In the genomic region with DNA sequence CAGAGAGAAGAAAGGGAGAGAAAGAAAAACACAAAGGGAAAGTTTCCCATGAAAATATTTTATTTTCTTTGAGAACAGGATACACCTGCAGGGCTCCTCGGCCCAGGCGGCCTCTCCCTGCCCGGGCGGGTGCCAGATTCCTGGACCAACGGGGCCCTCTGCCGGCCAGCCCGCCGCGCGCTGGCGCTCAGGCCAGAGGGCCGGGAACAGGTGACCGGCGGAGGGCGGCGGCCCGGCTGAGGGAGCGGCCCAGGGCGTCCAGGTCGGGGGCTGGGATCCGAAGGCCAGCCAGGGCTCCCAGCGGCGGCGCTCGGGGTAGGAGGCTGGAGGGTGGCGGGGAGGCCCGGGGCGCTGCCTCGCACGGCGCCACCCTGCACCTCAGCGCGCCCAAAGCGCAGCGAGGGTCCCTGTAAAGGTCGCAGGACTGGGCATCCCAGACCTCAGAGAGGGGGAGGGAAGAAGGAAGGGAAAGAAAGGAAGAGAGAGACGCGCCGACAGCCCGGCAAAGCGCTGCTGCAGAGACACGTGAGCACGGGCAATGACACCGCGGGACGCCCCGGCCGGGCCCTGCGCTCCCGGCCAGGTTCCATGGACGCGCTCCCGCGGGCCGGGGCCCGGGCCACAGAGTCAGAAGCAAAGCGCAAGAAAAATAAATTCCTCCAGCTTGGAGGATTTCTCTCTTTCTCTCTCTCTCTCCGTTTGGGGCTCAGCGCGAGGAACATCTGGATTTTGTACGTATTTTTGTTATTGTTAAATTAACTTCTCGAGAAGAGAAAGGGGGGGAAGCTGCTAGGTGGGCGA, we compare ENCODE assay signal across 8 cellular contexts. TPM values are rescaled to one million over a fixed set of nuclear protein-coding genes. Genes with fewer than 3 reads are reported as not detected.
DNase-seq lines count a peak whose midpoint lies in the region; ATAC-seq and TF ChIP-seq lines count a peak whose summit lies in the region.

No MANE protein-coding gene starts in this region.

- peak; percentile 90 for DNase-seq in AG08396 (ENCODE audit: low spot score)
- peak; percentile 41 for DNase-seq in SK-N-DZ (ENCODE audit: low spot score)
- DNase-seq in anterior cingulate cortex (lab: John Stamatoyannopoulos, UW): peak in 46 of 58 donors; percentile 3 to 74 (median 34)
- peak; percentile 78 for DNase-seq in left ventricle myocardium inferior
- DNase-seq in posterior vena cava (ENCODE audit: low spot score): peak; percentile 90

- H3K9ac ChIP-seq in HUES64 (ENCODE audit: low read depth, low read length): peak overlapping the region; percentile 62

- H3K27me3 ChIP-seq in HUES64 (ENCODE audit: insufficient read depth, low read length): peaks cover 26% of the 10 kb centered on the region
- H3K27me3 ChIP-seq in left ventricle myocardium inferior (ENCODE audit: low read depth): peaks cover 6% of the 10 kb centered on the region

- peak; percentile 87 for TF ChIP-seq CTCF in left ventricle myocardium inferior (IDR thresholded peaks at IDR 0.05; ENCODE audit: borderline replicate concordance)

- intact Hi-C loops in left ventricle myocardium inferior (cut with micrococcal nuclease) (loop anchor here (5.0 kb wide), 1 partner anchor 185 kb away; no protein-coding TSS in a partner anchor), posterior vena cava (cut with DNase I) (loop anchor here (2.0 to 10.0 kb wide), 4 partner anchors 182 to 472 kb away; no protein-coding TSS in a partner anchor)

- H3K4me1 ChIP-seq in HUES64 (ENCODE audit: insufficient read depth, low read length): peaks cover 3% of the 10 kb centered on the region; the same call in 1 of the 2 replicates
- peaks cover 68% of the 10 kb centered on the region for H3K4me1 ChIP-seq in left ventricle myocardium inferior

- ATAC-seq in GM18868 (IDR thresholded peaks at IDR 0.05; ENCODE audit: unreplicated experiment) (peak; percentile 58), HG02840 (IDR thresholded peaks at IDR 0.05; ENCODE audit: low FRiP score, unreplicated experiment) (no peak)

- no peaks in the 10 kb centered on the region for H3K9me3 ChIP-seq in HUES64 (ENCODE audit: insufficient read depth, low read depth, low read length)
- no peaks in the 10 kb centered on the region for H3K9me3 ChIP-seq in left ventricle myocardium inferior (replicated peaks)

- H3K4me3 ChIP-seq in HUES64 (ENCODE audit: low read length): peak overlapping the region; percentile 82
- H3K4me3 ChIP-seq in left ventricle myocardium inferior: peak overlapping the region; percentile 73

- H3K27ac ChIP-seq in HUES64 (ENCODE audit: low read depth, low read length) (no peak overlapping the region), left ventricle myocardium inferior (replicated peaks) (peak overlapping the region; percentile 79)

- WGBS in HUES64: 1% methylated on average over 62 of the region's 63 CpGs

- H3K36me3 ChIP-seq in HUES64 (ENCODE audit: insufficient read depth, low read length) (no peaks in the 10 kb centered on the region), left ventricle myocardium inferior (no peaks in the 10 kb centered on the region)

RNA-seq across cellular contexts. Expression of gene WNT9A, which starts 0.9 kb away (rescaled TPM):
- 0.75 TPM for polyA plus RNA-seq in HUES64 (2013, experiment 1 of 2)
- polyA plus RNA-seq in HUES64 (2013, experiment 2 of 2): 0.82 TPM
- polyA plus RNA-seq in SK-N-DZ (2014; cell fraction: cytosol; rRNA removed): 0.38 and 0.44 TPM in 2 replicates
- polyA plus RNA-seq in SK-N-DZ (2014; cell fraction: nucleus; rRNA removed): 0.46 and 1.2 TPM in 2 replicates
- total RNA-seq in left ventricle myocardium inferior (4.8 TPM), posterior vena cava (1 to 10 TPM; 2.7 to 3.3 TPM)

RNA-seq across cellular contexts. Expression of gene WNT3A, which starts 60.0 kb away (rescaled TPM):
- 3.4 TPM for polyA plus RNA-seq in HUES64 (2013, experiment 1 of 2)
- 3.3 TPM for polyA plus RNA-seq in HUES64 (2013, experiment 2 of 2)
- not detected in 2 replicates for polyA plus RNA-seq in SK-N-DZ (2014; cell fraction: cytosol; rRNA removed)
- polyA plus RNA-seq in SK-N-DZ (2014; cell fraction: nucleus; rRNA removed): not detected in 2 replicates
- total RNA-seq in left ventricle myocardium inferior (not detected), posterior vena cava (not detected)

Comparison
In these comparisons a context has a peak if more than half of its experiments do, and no peak if none do; other contexts are left out.
1. DNase-seq: peak in every context shown above with its lines; median percentile 90 in AG08396; 90 in posterior vena cava; 78 in left ventricle myocardium inferior; 41 in SK-N-DZ; 34 in anterior cingulate cortex.